1 cellular context compared by ENCODE assay signal in the genomic region with DNA sequence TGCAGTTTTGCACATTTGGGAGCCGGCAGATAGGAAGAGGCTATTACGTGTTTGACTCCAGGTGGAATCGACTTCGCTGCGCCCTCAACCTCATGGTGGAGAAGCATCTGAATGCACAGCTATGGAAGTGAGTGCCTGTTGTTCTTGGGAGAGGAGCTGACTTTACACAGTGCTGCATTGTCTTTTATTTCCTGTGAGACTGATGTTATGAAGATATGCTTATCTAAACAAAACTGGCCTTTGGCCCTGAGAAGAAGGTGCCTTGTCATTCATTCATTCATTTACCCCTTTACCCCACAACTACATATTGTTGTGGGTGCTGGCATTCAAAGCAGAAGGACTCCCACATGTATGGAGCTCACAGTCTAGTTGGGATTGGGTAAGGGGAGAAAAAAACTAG.
TF ChIP-seq lines count a peak whose summit lies in the region.

No MANE protein-coding gene starts in this region.

TF ChIP-seq in endothelial cell of umbilical vein, 7 proteins besides CTCF, POLR2A, EP300 and RAD21:
- TF ChIP-seq POLR2AphosphoS5 (IDR thresholded peaks at IDR 0.05; ENCODE audit: insufficient read depth, low read depth, low read length), result no peak
- TF ChIP-seq, protein P1, sequence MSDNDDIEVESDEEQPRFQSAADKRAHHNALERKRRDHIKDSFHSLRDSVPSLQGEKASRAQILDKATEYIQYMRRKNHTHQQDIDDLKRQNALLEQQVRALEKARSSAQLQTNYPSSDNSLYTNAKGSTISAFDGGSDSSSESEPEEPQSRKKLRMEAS (IDR thresholded peaks at IDR 0.05; ENCODE audit: insufficient read depth, insufficient read length), result no peak
- no peak for TF ChIP-seq EZH2 (IDR thresholded peaks at IDR 0.05; ENCODE audit: borderline replicate concordance, low read depth, low read length, severe bottlenecking)
- TF ChIP-seq GATA2 (IDR thresholded peaks at IDR 0.05; ENCODE audit: insufficient read depth, insufficient read length, low read depth, low read length), result no peak
- TF ChIP-seq JUN (IDR thresholded peaks at IDR 0.05; ENCODE audit: borderline replicate concordance, insufficient read depth, insufficient read length, low read depth), result no peak
- no peak for TF ChIP-seq MYC (IDR thresholded peaks at IDR 0.05; ENCODE audit: low read depth, low read length)
- no peak for TF ChIP-seq FOS (IDR thresholded peaks at IDR 0.05; ENCODE audit: borderline replicate concordance, insufficient read depth, low read length)
